In genomic region chr4:26731342-26731741, GRCh38 we compare ENCODE assay signal across 12 cellular contexts.
DNase-seq lines count a peak whose midpoint lies in the region; ATAC-seq and TF ChIP-seq lines count a peak whose summit lies in the region.
"Had no signal": no experiment of that assay in that cellular context is flagged by ENCODE, and none has a peak within 500 bp of the region (broad histone marks: within the 10 kb centered on the region; RNA-seq: fewer than 3 reads in every experiment).

No MANE protein-coding gene starts in this region.

- no peak overlapping the region for H3K4me3 Mint-ChIP-seq in naive thymus-derived CD8-positive, alpha-beta T cell

- DNase-seq in fibroblast of mammary gland (ENCODE audit: low read depth) (peak; percentile 8), iPS-NIHi11 (ENCODE audit: low spot score) (no peak), NCI-H2227 (lab: John Stamatoyannopoulos, UW; ENCODE audit: unreplicated experiment) (no peak), omental fat pad (ENCODE audit: low spot score) (no peak)
- DNase-seq in naive thymus-derived CD8-positive, alpha-beta T cell = no peak
- DNase-seq: midbrain, NCI-H187 treated with DMSO at 0.1 percent for 48 hours had no signal

- H3K9me3 Mint-ChIP-seq in naive thymus-derived CD8-positive, alpha-beta T cell = no peaks in the 10 kb centered on the region

- no peaks in the 10 kb centered on the region for H3K4me1 Mint-ChIP-seq in naive thymus-derived CD8-positive, alpha-beta T cell

- no peak for TF ChIP-seq CTCF in fibroblast of mammary gland (conservative IDR thresholded peaks at IDR 0.05; ENCODE audit: control insufficient read depth, insufficient read depth, low read depth, low read length)
- TF ChIP-seq CTCF in omental fat pad (IDR thresholded peaks at IDR 0.05) = no peak

- peak; percentile 91 for ATAC-seq in GM18867 (IDR thresholded peaks at IDR 0.05; ENCODE audit: unreplicated experiment)
- ATAC-seq in GM21423 (IDR thresholded peaks at IDR 0.05; ENCODE audit: unreplicated experiment) = peak; percentile 59
- ATAC-seq in HG03103 (IDR thresholded peaks at IDR 0.05; ENCODE audit: low read depth, unreplicated experiment) = peak; percentile 91
- ATAC-seq in naive thymus-derived CD8-positive, alpha-beta T cell = no peak
- no peak for ATAC-seq in omental fat pad (ENCODE audit: low FRiP score)
- ATAC-seq: gastroesophageal sphincter had no signal

- POLR2A ChIA-PET in naive thymus-derived CD8-positive, alpha-beta T cell (lab: Charles Lee) = no interaction called here

- no peaks in the 10 kb centered on the region for H3K27me3 Mint-ChIP-seq in naive thymus-derived CD8-positive, alpha-beta T cell

- no peak overlapping the region for H3K4me3 ChIP-seq in fibroblast of mammary gland (ENCODE audit: control insufficient read depth, low read depth, low read length)
- H3K4me3 ChIP-seq: gastroesophageal sphincter, thoracic aorta had no signal

- H3K36me3 Mint-ChIP-seq in naive thymus-derived CD8-positive, alpha-beta T cell = peaks cover 0 to 8% (median 7%) of the 10 kb centered on the region in 3 donors

- H3K27ac Mint-ChIP-seq in naive thymus-derived CD8-positive, alpha-beta T cell = peak overlapping the region in 1 of 10 donors; percentile 6

Comparison
In these comparisons a context has a peak if more than half of its experiments do, and no peak if none do; other contexts are left out.
1. ATAC-seq: peak in GM18867 (single experiment), GM21423 (single experiment) and HG03103 (single experiment); none in naive thymus-derived CD8-positive, alpha-beta T cell (0 of 2) and omental fat pad (single experiment).